In the genomic region with DNA sequence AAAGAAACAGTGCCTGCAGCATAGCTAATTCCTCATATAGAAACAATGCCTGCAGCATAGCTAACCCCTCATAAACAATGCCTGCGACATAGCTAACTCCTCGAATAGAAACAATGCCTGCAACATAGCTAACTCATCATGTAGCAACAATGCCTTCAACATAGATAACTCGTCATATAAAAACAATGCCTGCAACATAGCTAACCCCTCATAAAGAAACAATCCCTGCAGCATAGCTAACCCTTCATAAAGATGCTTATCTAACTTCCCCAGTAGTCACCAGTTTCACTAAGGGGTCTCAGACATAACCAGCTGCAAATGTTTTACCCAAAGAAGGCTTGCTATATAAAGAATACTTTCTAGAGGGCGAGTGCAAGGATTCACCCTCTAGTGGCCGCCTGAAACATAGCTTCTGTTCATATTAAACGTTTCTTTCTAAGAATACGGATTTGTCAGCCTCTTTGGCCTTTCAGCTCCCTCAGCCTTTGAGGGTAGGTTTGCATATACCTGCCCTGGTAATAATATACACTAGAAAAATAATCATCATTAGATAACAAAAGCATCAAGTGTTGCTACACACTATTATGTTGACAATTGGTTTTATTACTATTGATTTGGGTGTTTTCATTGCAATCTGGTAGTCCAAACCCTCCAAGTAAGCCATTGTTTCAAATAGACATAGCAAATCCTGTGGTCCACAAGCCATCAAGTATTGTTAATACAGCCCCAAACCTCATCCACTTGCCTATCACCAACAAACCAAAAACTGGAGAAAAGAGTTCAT, we compare ENCODE assay signal across 8 cellular contexts. TPM values are rescaled to one million over a fixed set of nuclear protein-coding genes. Genes with fewer than 3 reads are reported as not detected.
DNase-seq lines count a peak whose midpoint lies in the region; ATAC-seq, FAIRE-seq and TF ChIP-seq lines count a peak whose summit lies in the region.

No MANE protein-coding gene starts in this region.

- peaks cover 4% of the 10 kb centered on the region for H3K9me3 Mint-ChIP-seq in GM23338
- peaks cover 2% of the 10 kb centered on the region for H3K9me3 Mint-ChIP-seq in astrocyte (ENCODE audit: unreplicated experiment)

- no peak overlapping the region for H3K4me2 ChIP-seq in GM23338
- H3K4me2 ChIP-seq in astrocyte (ENCODE audit: low read length), result peak overlapping the region; percentile 7

- TF ChIP-seq CTCF in GM23338 (conservative IDR thresholded peaks at IDR 0.05; ENCODE audit: low read depth in 2 of 2), result peak; percentile 57 to 78
- TF ChIP-seq CTCF in astrocyte (IDR thresholded peaks at IDR 0.05; ENCODE audit: insufficient read depth, low read depth, low read length), result peak; percentile 74
- TF ChIP-seq CTCF in liver (IDR thresholded peaks at IDR 0.05; ENCODE audit: low read depth, low read length, missing input control), result peak; percentile 57

- no peak overlapping the region for H3K27ac ChIP-seq in GM23338 (ENCODE audit: low read depth)
- H3K27ac ChIP-seq in astrocyte (ENCODE audit: low read depth, low read length), result peak overlapping the region; percentile 20
- H3K27ac ChIP-seq in liver (ENCODE audit: low read depth in 1 of 2, low read length in 2 of 2), result no peak overlapping the region

- TF ChIP-seq RAD21 in liver (IDR thresholded peaks at IDR 0.05), result peak; percentile 54 to 66

- H3K4me3 ChIP-seq in GM23338 (no peak overlapping the region), astrocyte (ENCODE audit: insufficient read depth, low read depth, low read length) (no peak overlapping the region), liver (ENCODE audit: low read depth in 1 of 3, low read length in 3 of 3) (no peak overlapping the region)

- H3K79me2 ChIP-seq in GM23338 (replicated peaks; ENCODE audit: insufficient read depth), result no peaks in the 10 kb centered on the region
- no peaks in the 10 kb centered on the region for H3K79me2 ChIP-seq in astrocyte (ENCODE audit: insufficient read depth, low read length)

- no peaks in the 10 kb centered on the region for H3K36me3 ChIP-seq in GM23338 (ENCODE audit: insufficient read depth)
- no peaks in the 10 kb centered on the region for H3K36me3 ChIP-seq in astrocyte (ENCODE audit: insufficient read depth, low read length)
- H3K36me3 ChIP-seq in liver (ENCODE audit: control insufficient read depth in 4 of 4, insufficient read depth in 3 of 4, low read depth in 1 of 4, low read length in 3 of 4), result no peaks in the 10 kb centered on the region

- peaks cover 3% of the 10 kb centered on the region; the same call in 2 of the 3 replicates for H3K36me3 Mint-ChIP-seq in GM23338 (ENCODE audit: low read depth)
- H3K36me3 Mint-ChIP-seq in astrocyte (ENCODE audit: low read depth, unreplicated experiment), result peaks cover 1% of the 10 kb centered on the region

- H2AFZ ChIP-seq in GM23338 (no peak overlapping the region), astrocyte (ENCODE audit: low read depth, low read length) (no peak overlapping the region)

- H4K20me1 ChIP-seq in GM23338 (replicated peaks; ENCODE audit: insufficient read depth) (no peaks in the 10 kb centered on the region), astrocyte (ENCODE audit: insufficient read depth, low read length) (no peaks in the 10 kb centered on the region)

- H3K27me3 ChIP-seq in GM23338 (ENCODE audit: insufficient read depth) (no peaks in the 10 kb centered on the region), astrocyte (ENCODE audit: insufficient read depth, low read length) (no peaks in the 10 kb centered on the region), liver (ENCODE audit: control insufficient read depth in 4 of 4, insufficient read depth in 4 of 4, low read length in 3 of 4) (no peaks in the 10 kb centered on the region)

- H3K4me1 ChIP-seq in GM23338 (ENCODE audit: insufficient read depth) (no peaks in the 10 kb centered on the region), astrocyte (ENCODE audit: insufficient read depth, low read length) (no peaks in the 10 kb centered on the region), liver (ENCODE audit: control insufficient read depth in 4 of 4, insufficient read depth in 4 of 4, low read length in 3 of 4) (no peaks in the 10 kb centered on the region)

- H3K9me3 ChIP-seq in astrocyte (ENCODE audit: insufficient read depth, low read depth, low read length), result no peaks in the 10 kb centered on the region
- no peaks in the 10 kb centered on the region for H3K9me3 ChIP-seq in liver (ENCODE audit: control insufficient read depth in 4 of 4, low read length in 3 of 4)

- FAIRE-seq in astrocyte (lab: Jason Lieb, UNC), result peak; percentile 47

- no peak overlapping the region for H3K9ac ChIP-seq in astrocyte (ENCODE audit: low read length)
- H3K9ac ChIP-seq in liver (ENCODE audit: low read depth in 1 of 2, low read length in 2 of 2), result no peak overlapping the region

- H3K27me3 Mint-ChIP-seq in GM23338 (ENCODE audit: insufficient read depth, low read depth, poor library complexity) (no peaks in the 10 kb centered on the region), astrocyte (ENCODE audit: low read depth, unreplicated experiment) (no peaks in the 10 kb centered on the region)

- no peaks in the 10 kb centered on the region for H3F3A ChIP-seq in GM23338 (replicated peaks; ENCODE audit: low read depth)

- DNase-seq in Ammon's horn (ENCODE audit: low spot score) (peak; percentile 43), GM23338 (ENCODE audit: low spot score) (peak; percentile 61), astrocyte (ENCODE audit: low read depth) (peak; percentile 4), NCI-H1694 treated with DMSO at 0.1 percent for 48 hours (lab: John Stamatoyannopoulos, UW) (no peak)

- H3K9me2 ChIP-seq in GM23338 (ENCODE audit: insufficient read depth), result no peaks in the 10 kb centered on the region

- ATAC-seq in GM23338, result peak; percentile 67
- ATAC-seq in GM18868 (IDR thresholded peaks at IDR 0.05; ENCODE audit: unreplicated experiment), result no peak
- ATAC-seq in GM19035 (IDR thresholded peaks at IDR 0.05; ENCODE audit: unreplicated experiment), result no peak
- no peak for ATAC-seq in HG03469 (IDR thresholded peaks at IDR 0.05; ENCODE audit: unreplicated experiment)

- no peak overlapping the region for H3K4me3 Mint-ChIP-seq in GM23338
- H3K4me3 Mint-ChIP-seq in astrocyte (ENCODE audit: unreplicated experiment), result no peak overlapping the region

- WGBS in liver, result 20% methylated on average over 7 of the region's 7 CpGs

- no peaks in the 10 kb centered on the region for H3K4me1 Mint-ChIP-seq in GM23338
- peaks cover 4% of the 10 kb centered on the region for H3K4me1 Mint-ChIP-seq in astrocyte (ENCODE audit: low read depth, unreplicated experiment)

- H3K27ac Mint-ChIP-seq in GM23338 (no peak overlapping the region), astrocyte (ENCODE audit: unreplicated experiment) (no peak overlapping the region)

TF ChIP-seq in GM23338, 12 proteins besides CTCF, POLR2A, EP300 and RAD21 (continues in another document):
- TF ChIP-seq EZH2phosphoT487 (IDR thresholded peaks at IDR 0.05; ENCODE audit: unreplicated experiment) (no peak), ZNF331 (CRISPR knock-in tag; IDR thresholded peaks at IDR 0.05; ENCODE audit: low read depth) (no peak), CREB1 (CRISPR knock-in tag; IDR thresholded peaks at IDR 0.05; ENCODE audit: low read depth) (no peak), STAT1 (IDR thresholded peaks at IDR 0.05; ENCODE audit: unreplicated experiment) (no peak), ZNF114 (CRISPR knock-in tag; IDR thresholded peaks at IDR 0.05) (no peak), JUNB (IDR thresholded peaks at IDR 0.05; ENCODE audit: unreplicated experiment) (no peak), POLR2AphosphoS5 (IDR thresholded peaks at IDR 0.05; ENCODE audit: low read depth) (no peak), EZH2 (IDR thresholded peaks at IDR 0.05; ENCODE audit: low read depth, unreplicated experiment) (no peak)
- TF ChIP-seq, protein P1, sequence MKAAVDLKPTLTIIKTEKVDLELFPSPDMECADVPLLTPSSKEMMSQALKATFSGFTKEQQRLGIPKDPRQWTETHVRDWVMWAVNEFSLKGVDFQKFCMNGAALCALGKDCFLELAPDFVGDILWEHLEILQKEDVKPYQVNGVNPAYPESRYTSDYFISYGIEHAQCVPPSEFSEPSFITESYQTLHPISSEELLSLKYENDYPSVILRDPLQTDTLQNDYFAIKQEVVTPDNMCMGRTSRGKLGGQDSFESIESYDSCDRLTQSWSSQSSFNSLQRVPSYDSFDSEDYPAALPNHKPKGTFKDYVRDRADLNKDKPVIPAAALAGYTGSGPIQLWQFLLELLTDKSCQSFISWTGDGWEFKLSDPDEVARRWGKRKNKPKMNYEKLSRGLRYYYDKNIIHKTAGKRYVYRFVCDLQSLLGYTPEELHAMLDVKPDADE (IDR thresholded peaks at IDR 0.05), result no peak

TF ChIP-seq in liver, 16 proteins besides CTCF, POLR2A, EP300 and RAD21 (continues in another document):
- TF ChIP-seq, protein P2, sequence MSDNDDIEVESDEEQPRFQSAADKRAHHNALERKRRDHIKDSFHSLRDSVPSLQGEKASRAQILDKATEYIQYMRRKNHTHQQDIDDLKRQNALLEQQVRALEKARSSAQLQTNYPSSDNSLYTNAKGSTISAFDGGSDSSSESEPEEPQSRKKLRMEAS (IDR thresholded peaks at IDR 0.05), result no peak
- TF ChIP-seq HNF4G (IDR thresholded peaks at IDR 0.05), result no peak
- no peak for TF ChIP-seq SP1 (IDR thresholded peaks at IDR 0.05)
- no peak for TF ChIP-seq FOXA2 (IDR thresholded peaks at IDR 0.05)
- no peak for TF ChIP-seq GABPA (IDR thresholded peaks at IDR 0.05 in 1 of 2, conservative IDR thresholded peaks at IDR 0.05 in 1 of 2)

RNA-seq across cellular contexts. Expression of a gene that starts 44.4 kb away (rescaled TPM):
- 25.7 and 29.2 TPM in 2 replicates for total RNA-seq in GM23338 (2014; rRNA removed; shearing (Covaris generic))
- polyA plus RNA-seq in GM23338 (2016; fragmentation: Nextera tagmentation; extraction: Ambion mirVana), result 9.1 and 9.7 TPM in 2 replicates
- total RNA-seq in astrocyte, result 11.1 and 13.6 TPM in 2 replicates
- 10 to 100 TPM in 1 of 2 donors, 1 to 10 TPM in 1; 8.2 to 17.1 TPM for total RNA-seq in liver
- 1 to 10 TPM; 5.2 to 6.8 TPM for polyA plus RNA-seq in liver
